In the genomic region with DNA sequence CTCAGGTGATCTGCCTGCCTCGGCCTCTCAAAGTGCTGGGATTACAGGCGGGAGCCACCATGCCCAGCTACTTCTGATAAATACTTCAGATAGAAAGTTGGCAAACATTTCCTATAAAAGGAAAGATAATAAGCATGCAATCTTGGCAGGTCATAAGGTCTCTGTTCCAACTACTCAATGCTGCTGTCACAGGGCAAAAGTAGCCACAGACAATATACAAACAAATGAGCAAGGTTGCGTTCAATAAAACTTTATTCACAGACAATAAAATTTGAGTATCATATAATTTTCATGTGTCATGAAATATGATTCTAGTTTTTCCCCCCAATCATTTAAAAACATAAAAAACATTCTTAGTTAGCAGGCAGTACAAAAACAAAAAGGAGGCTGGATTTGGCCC, we compare ENCODE assay signal across 1 cellular context.
TF ChIP-seq lines count a peak whose summit lies in the region.

No MANE protein-coding gene starts in this region.

TF ChIP-seq in K562, 482 proteins besides CTCF, POLR2A, EP300 and RAD21:
- TF ChIP-seq, protein P1, sequence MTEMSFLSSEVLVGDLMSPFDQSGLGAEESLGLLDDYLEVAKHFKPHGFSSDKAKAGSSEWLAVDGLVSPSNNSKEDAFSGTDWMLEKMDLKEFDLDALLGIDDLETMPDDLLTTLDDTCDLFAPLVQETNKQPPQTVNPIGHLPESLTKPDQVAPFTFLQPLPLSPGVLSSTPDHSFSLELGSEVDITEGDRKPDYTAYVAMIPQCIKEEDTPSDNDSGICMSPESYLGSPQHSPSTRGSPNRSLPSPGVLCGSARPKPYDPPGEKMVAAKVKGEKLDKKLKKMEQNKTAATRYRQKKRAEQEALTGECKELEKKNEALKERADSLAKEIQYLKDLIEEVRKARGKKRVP (CRISPR knock-in tag; IDR thresholded peaks at IDR 0.05) = no peak
- TF ChIP-seq, protein P2, sequence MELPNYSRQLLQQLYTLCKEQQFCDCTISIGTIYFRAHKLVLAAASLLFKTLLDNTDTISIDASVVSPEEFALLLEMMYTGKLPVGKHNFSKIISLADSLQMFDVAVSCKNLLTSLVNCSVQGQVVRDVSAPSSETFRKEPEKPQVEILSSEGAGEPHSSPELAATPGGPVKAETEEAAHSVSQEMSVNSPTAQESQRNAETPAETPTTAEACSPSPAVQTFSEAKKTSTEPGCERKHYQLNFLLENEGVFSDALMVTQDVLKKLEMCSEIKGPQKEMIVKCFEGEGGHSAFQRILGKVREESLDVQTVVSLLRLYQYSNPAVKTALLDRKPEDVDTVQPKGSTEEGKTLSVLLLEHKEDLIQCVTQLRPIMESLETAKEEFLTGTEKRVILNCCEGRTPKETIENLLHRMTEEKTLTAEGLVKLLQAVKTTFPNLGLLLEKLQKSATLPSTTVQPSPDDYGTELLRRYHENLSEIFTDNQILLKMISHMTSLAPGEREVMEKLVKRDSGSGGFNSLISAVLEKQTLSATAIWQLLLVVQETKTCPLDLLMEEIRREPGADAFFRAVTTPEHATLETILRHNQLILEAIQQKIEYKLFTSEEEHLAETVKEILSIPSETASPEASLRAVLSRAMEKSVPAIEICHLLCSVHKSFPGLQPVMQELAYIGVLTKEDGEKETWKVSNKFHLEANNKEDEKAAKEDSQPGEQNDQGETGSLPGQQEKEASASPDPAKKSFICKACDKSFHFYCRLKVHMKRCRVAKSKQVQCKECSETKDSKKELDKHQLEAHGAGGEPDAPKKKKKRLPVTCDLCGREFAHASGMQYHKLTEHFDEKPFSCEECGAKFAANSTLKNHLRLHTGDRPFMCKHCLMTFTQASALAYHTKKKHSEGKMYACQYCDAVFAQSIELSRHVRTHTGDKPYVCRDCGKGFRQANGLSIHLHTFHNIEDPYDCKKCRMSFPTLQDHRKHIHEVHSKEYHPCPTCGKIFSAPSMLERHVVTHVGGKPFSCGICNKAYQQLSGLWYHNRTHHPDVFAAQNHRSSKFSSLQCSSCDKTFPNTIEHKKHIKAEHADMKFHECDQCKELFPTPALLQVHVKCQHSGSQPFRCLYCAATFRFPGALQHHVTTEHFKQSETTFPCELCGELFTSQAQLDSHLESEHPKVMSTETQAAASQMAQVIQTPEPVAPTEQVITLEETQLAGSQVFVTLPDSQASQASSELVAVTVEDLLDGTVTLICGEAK (IDR thresholded peaks at IDR 0.05) = peak; percentile 64
- TF ChIP-seq, protein P2 (CRISPR knock-in tag; IDR thresholded peaks at IDR 0.05) = no peak
